Comparison of ENCODE assay signal across 1 cellular context in genomic region chr11:94740975-94741707, GRCh38.
TF ChIP-seq lines count a peak whose summit lies in the region.

No MANE protein-coding gene starts in this region.

TF ChIP-seq in HEK293, 187 proteins besides CTCF, POLR2A, EP300 and RAD21 (continued from another document and continues in another):
- TF ChIP-seq ZNF398 (tag by site-specific recombination; IDR thresholded peaks at IDR 0.05) (peak; percentile 83), ZEB2 (tag by site-specific recombination; IDR thresholded peaks at IDR 0.05) (0 out of 2 replicates have a peak, but pooled peaks have one; percentile 12), ZNF280D (tag by site-specific recombination; IDR thresholded peaks at IDR 0.05) (no peak), PRDM4 (tag by site-specific recombination; IDR thresholded peaks at IDR 0.05) (0 out of 2 replicates have a peak, but pooled peaks have one; percentile 5), YY1 (tag by site-specific recombination; IDR thresholded peaks at IDR 0.05) (no peak), TRIM28 (IDR thresholded peaks at IDR 0.05; ENCODE audit: borderline replicate concordance, low read length) (no peak), ZNF169 (tag by site-specific recombination; IDR thresholded peaks at IDR 0.05) (no peak), SP2 (tag by site-specific recombination; IDR thresholded peaks at IDR 0.05) (no peak), ZNF791 (tag by site-specific recombination; IDR thresholded peaks at IDR 0.05) (no peak), ZBTB8A (tag by site-specific recombination; IDR thresholded peaks at IDR 0.05) (no peak; the same call in 1 of the 2 replicates), OSR2 (tag by site-specific recombination; IDR thresholded peaks at IDR 0.05) (no peak), ZNF792 (tag by site-specific recombination; IDR thresholded peaks at IDR 0.05) (no peak), ZNF37A (tag by site-specific recombination; IDR thresholded peaks at IDR 0.05) (no peak), PRDM1 (tag by site-specific recombination; IDR thresholded peaks at IDR 0.05) (peak; percentile 78), ZNF155 (tag by site-specific recombination; IDR thresholded peaks at IDR 0.05) (no peak), ZNF514 (tag by site-specific recombination; IDR thresholded peaks at IDR 0.05) (no peak), KLF1 (tag by site-specific recombination; IDR thresholded peaks at IDR 0.05) (no peak), ZNF707 (tag by site-specific recombination; IDR thresholded peaks at IDR 0.05) (no peak), ZNF830 (tag by site-specific recombination; IDR thresholded peaks at IDR 0.05; ENCODE audit: low read depth) (no peak), WT1 (tag by site-specific recombination; IDR thresholded peaks at IDR 0.05) (no peak), ZNF837 (tag by site-specific recombination; IDR thresholded peaks at IDR 0.05) (no peak), ZNF48 (tag by site-specific recombination; IDR thresholded peaks at IDR 0.05) (no peak), ZNF529 (tag by site-specific recombination; IDR thresholded peaks at IDR 0.05; ENCODE audit: insufficient replicate concordance) (no peak), EGR2 (tag by site-specific recombination; IDR thresholded peaks at IDR 0.05; ENCODE audit: low read depth) (peak; percentile 59; the same call in 1 of the 2 replicates), GLIS2 (tag by site-specific recombination; IDR thresholded peaks at IDR 0.05) (no peak), ZNF221 (tag by site-specific recombination; IDR thresholded peaks at IDR 0.05; ENCODE audit: borderline replicate concordance) (no peak), BCL6B (tag by site-specific recombination; IDR thresholded peaks at IDR 0.05) (no peak), INSM2 (tag by site-specific recombination; IDR thresholded peaks at IDR 0.05) (0 out of 2 replicates have a peak, but pooled peaks have one; percentile 20), ZFP3 (tag by site-specific recombination; IDR thresholded peaks at IDR 0.05; ENCODE audit: low read depth) (no peak), ZNF350 (tag by site-specific recombination; IDR thresholded peaks at IDR 0.05) (no peak), ZNF157 (tag by site-specific recombination; IDR thresholded peaks at IDR 0.05) (no peak), ZBTB44 (tag by site-specific recombination; IDR thresholded peaks at IDR 0.05) (no peak), ZNF629 (tag by site-specific recombination; IDR thresholded peaks at IDR 0.05) (no peak; the same call in 1 of the 2 replicates), ATF2 (tag by site-specific recombination; IDR thresholded peaks at IDR 0.05; ENCODE audit: low read depth) (no peak), ZNF561 (tag by site-specific recombination; IDR thresholded peaks at IDR 0.05; ENCODE audit: borderline replicate concordance) (no peak), ZSCAN30 (tag by site-specific recombination; IDR thresholded peaks at IDR 0.05) (no peak), ZNF16 (tag by site-specific recombination; IDR thresholded peaks at IDR 0.05; ENCODE audit: low read depth) (no peak), ZNF2 (tag by site-specific recombination; IDR thresholded peaks at IDR 0.05) (0 out of 2 replicates have a peak, but pooled peaks have one; percentile 59), ZNF292 (tag by site-specific recombination; IDR thresholded peaks at IDR 0.05; ENCODE audit: borderline replicate concordance, low read depth) (no peak), ZNF248 (tag by site-specific recombination; IDR thresholded peaks at IDR 0.05) (no peak), ZNF366 (tag by site-specific recombination; conservative IDR thresholded peaks at IDR 0.05) (peak; percentile 21; the same call in 1 of the 2 replicates), GFI1B (tag by site-specific recombination; IDR thresholded peaks at IDR 0.05) (no peak), ZNF560 (tag by site-specific recombination; IDR thresholded peaks at IDR 0.05; ENCODE audit: borderline replicate concordance) (no peak), ZNF324 (tag by site-specific recombination; IDR thresholded peaks at IDR 0.05) (no peak; the same call in 1 of the 2 replicates), ZNF266 (tag by site-specific recombination; IDR thresholded peaks at IDR 0.05; ENCODE audit: low read depth) (no peak; the same call in 1 of the 2 replicates), ZSCAN16 (tag by site-specific recombination; IDR thresholded peaks at IDR 0.05) (no peak), YY2 (tag by site-specific recombination; IDR thresholded peaks at IDR 0.05) (0 out of 2 replicates have a peak, but pooled peaks have one; percentile 29), ZNF23 (tag by site-specific recombination; IDR thresholded peaks at IDR 0.05; ENCODE audit: borderline replicate concordance) (no peak), ZNF280C (tag by site-specific recombination; IDR thresholded peaks at IDR 0.05) (no peak), ZNF121 (tag by site-specific recombination; IDR thresholded peaks at IDR 0.05) (no peak), ZXDB (tag by site-specific recombination; IDR thresholded peaks at IDR 0.05) (0 out of 2 replicates have a peak, but pooled peaks have one; percentile 39)
